Comparison of ENCODE assay signal across 8 cellular contexts in genomic region chr1:116020668-116021272, GRCh38. TPM values are rescaled to one million over a fixed set of nuclear protein-coding genes. Genes with fewer than 3 reads are reported as not detected.
A peak's percentile ranks its signal among the peaks of the same experiment; 100 is the strongest.
DNase-seq lines count a peak whose midpoint lies in the region; ATAC-seq and TF ChIP-seq lines count a peak whose summit lies in the region.

No MANE protein-coding gene starts in this region.

- no peak overlapping the region for H3K4me3 Mint-ChIP-seq in CD14-positive monocyte
- H3K4me3 Mint-ChIP-seq in activated CD8-positive, alpha-beta memory T cell treated with anti-CD3 and anti-CD28 coated beads, Interleukin-2, amount 10 ng/mL, durations not matched to agents 7 days and 5 days: no peak overlapping the region
- H3K4me3 Mint-ChIP-seq in nephron: no peak overlapping the region
- H3K4me3 Mint-ChIP-seq in type B pancreatic cell: no peak overlapping the region

- no peaks in the 10 kb centered on the region for H3K9me3 ChIP-seq in esophagus squamous epithelium

- H3K4me1 ChIP-seq in esophagus squamous epithelium: no peaks in the 10 kb centered on the region

- H3K36me3 Mint-ChIP-seq in CD14-positive monocyte (peaks cover 59 to 76% of the 10 kb centered on the region in 2 donors), nephron (ENCODE audit: low read depth) (peaks cover 14% of the 10 kb centered on the region), type B pancreatic cell (peaks cover 9% of the 10 kb centered on the region)
- no peaks in the 10 kb centered on the region for H3K36me3 Mint-ChIP-seq in activated CD8-positive, alpha-beta memory T cell treated with anti-CD3 and anti-CD28 coated beads, Interleukin-2, amount 10 ng/mL, durations not matched to agents 7 days and 5 days

- DNase-seq in CD14-positive monocyte (ENCODE audit: low spot score) (no peak), NCI-H69 (lab: John Stamatoyannopoulos, UW) (peak; percentile 88), esophagus squamous epithelium (lab: John Stamatoyannopoulos, UW) (no peak), type B pancreatic cell (ENCODE audit: extremely low spot score, unreplicated experiment) (no peak)
- DNase-seq in activated CD8-positive, alpha-beta memory T cell treated with anti-CD3 and anti-CD28 coated beads, Interleukin-2, amount 10 ng/mL, durations not matched to agents 7 days and 5 days: peak; percentile 65

- peak; percentile 86 for ATAC-seq in GM18909 (IDR thresholded peaks at IDR 0.05; ENCODE audit: poor library complexity, unreplicated experiment)
- peak; percentile 91 for ATAC-seq in HG03175 (IDR thresholded peaks at IDR 0.05; ENCODE audit: unreplicated experiment)
- peak; percentile 86 for ATAC-seq in activated CD8-positive, alpha-beta memory T cell treated with anti-CD3 and anti-CD28 coated beads, Interleukin-2, amount 10 ng/mL, durations not matched to agents 7 days and 5 days

- H3K36me3 ChIP-seq in esophagus squamous epithelium: peaks cover 0 to 58% (median 0%) of the 10 kb centered on the region in 3 donors

- 55 to 56% methylated on average over 5 of the region's 5 CpGs for WGBS in esophagus squamous epithelium, 2 donors

- H3K27ac Mint-ChIP-seq in CD14-positive monocyte (no peak overlapping the region), nephron (no peak overlapping the region), type B pancreatic cell (no peak overlapping the region)
- H3K27ac Mint-ChIP-seq in activated CD8-positive, alpha-beta memory T cell treated with anti-CD3 and anti-CD28 coated beads, Interleukin-2, amount 10 ng/mL, durations not matched to agents 7 days and 5 days: no peak overlapping the region

- TF ChIP-seq CTCF in CD14-positive monocyte (IDR thresholded peaks at IDR 0.05) (peak; percentile 82), esophagus squamous epithelium (IDR thresholded peaks at IDR 0.05) (peak in 5 of 6 experiments; percentile 44 to 74 (median 60)), nephron (IDR thresholded peaks at IDR 0.05; ENCODE audit: unreplicated experiment in 3 of 3) (peak; percentile 32 to 53 (median 47)), type B pancreatic cell (conservative IDR thresholded peaks at IDR 0.05) (peak; percentile 77)

- H3K4me3 ChIP-seq in esophagus squamous epithelium: no peak overlapping the region

- H3K27me3 Mint-ChIP-seq in CD14-positive monocyte (ENCODE audit: low read depth in 3 of 3) (no peaks in the 10 kb centered on the region), nephron (ENCODE audit: low read depth) (no peaks in the 10 kb centered on the region), type B pancreatic cell (no peaks in the 10 kb centered on the region)
- H3K27me3 Mint-ChIP-seq in activated CD8-positive, alpha-beta memory T cell treated with anti-CD3 and anti-CD28 coated beads, Interleukin-2, amount 10 ng/mL, durations not matched to agents 7 days and 5 days: no peaks in the 10 kb centered on the region

- H3K27ac ChIP-seq in esophagus squamous epithelium: no peak overlapping the region

- H3K9me3 Mint-ChIP-seq in CD14-positive monocyte (peaks cover 0 to 2% (median 0%) of the 10 kb centered on the region in 7 donors), nephron (no peaks in the 10 kb centered on the region), type B pancreatic cell (no peaks in the 10 kb centered on the region)
- H3K9me3 Mint-ChIP-seq in activated CD8-positive, alpha-beta memory T cell treated with anti-CD3 and anti-CD28 coated beads, Interleukin-2, amount 10 ng/mL, durations not matched to agents 7 days and 5 days (ENCODE audit: low read depth): no peaks in the 10 kb centered on the region

- intact Hi-C loops in CD14-positive monocyte (cut with micrococcal nuclease): no loop called here
- intact Hi-C loops in esophagus squamous epithelium (cut with DNase I): no loop called here

- H3K4me1 Mint-ChIP-seq in CD14-positive monocyte: peaks cover 24% of the 10 kb centered on the region
- H3K4me1 Mint-ChIP-seq in activated CD8-positive, alpha-beta memory T cell treated with anti-CD3 and anti-CD28 coated beads, Interleukin-2, amount 10 ng/mL, durations not matched to agents 7 days and 5 days: peaks cover 2% of the 10 kb centered on the region
- no peaks in the 10 kb centered on the region for H3K4me1 Mint-ChIP-seq in nephron
- no peaks in the 10 kb centered on the region for H3K4me1 Mint-ChIP-seq in type B pancreatic cell (ENCODE audit: unreplicated experiment)

- TF ChIP-seq POLR2A in esophagus squamous epithelium (IDR thresholded peaks at IDR 0.05): no peak

- no peaks in the 10 kb centered on the region for H3K27me3 ChIP-seq in esophagus squamous epithelium

- CTCF ChIA-PET in activated CD8-positive, alpha-beta memory T cell treated with anti-CD3 and anti-CD28 coated beads, Interleukin-2, amount 10 ng/mL, durations not matched to agents 7 days and 5 days (lab: Charles Lee): interaction anchor here (0.6 to 2.4 kb wide), 18 partner anchors 8 to 216 kb away, joined by 3 to 16 read pairs (median 6); no protein-coding TSS in a partner anchor

RNA-seq across cellular contexts. Expression of gene SLC22A15, which starts 44.5 kb away (rescaled TPM):
- 1 to 10 TPM; 3.2 to 4.5 TPM for polyA plus RNA-seq in CD14-positive monocyte
- 1 to 10 TPM; 1.8 to 2.3 TPM for total RNA-seq in activated CD8-positive, alpha-beta memory T cell treated with anti-CD3 and anti-CD28 coated beads, Interleukin-2, amount 10 ng/mL, durations not matched to agents 7 days and 5 days
- total RNA-seq in esophagus squamous epithelium: 10 to 100 TPM in 1 of 4 donors, 1 to 10 TPM in 3; 7.2 to 12.0 (median 9.4) TPM
- 3.4 and 3.9 TPM in 2 replicates for total RNA-seq in type B pancreatic cell (ENCODE audit: low replicate concordance)

Comparison
In these comparisons a context has a peak if more than half of its experiments do, and no peak if none do; other contexts are left out.
1. DNase-seq: peak in NCI-H69 (single experiment) and activated CD8-positive, alpha-beta memory T cell treated with anti-CD3 and anti-CD28 coated beads, Interleukin-2, amount 10 ng/mL, durations not matched to agents 7 days and 5 days (single experiment); none in CD14-positive monocyte (single experiment), esophagus squamous epithelium (single experiment) and type B pancreatic cell (single experiment).
2. Peak in every context shown above with its lines, with median percentiles within 50 percentile points of each other: CTCF ChIP-seq and ATAC-seq.